30 cellular contexts compared by ENCODE assay signal in genomic region chr2:219512524-219513216, GRCh38. TPM values are rescaled to one million over a fixed set of nuclear protein-coding genes. Genes with fewer than 3 reads are reported as not detected.
A peak's percentile ranks its signal among the peaks of the same experiment; 100 is the strongest.
DNase-seq lines count a peak whose midpoint lies in the region; FAIRE-seq and TF ChIP-seq lines count a peak whose summit lies in the region.
"Had no signal": no experiment of that assay in that cellular context is flagged by ENCODE, and none has a peak within 500 bp of the region (broad histone marks: within the 10 kb centered on the region; RNA-seq: fewer than 3 reads in every experiment).

No MANE protein-coding gene starts in this region.

- peak overlapping the region; percentile 33 for H3K4me2 ChIP-seq in skeletal muscle satellite cell (ENCODE audit: low read length)

- peaks cover 24% of the 10 kb centered on the region for H3K9me3 Mint-ChIP-seq in glutamatergic neuron (ENCODE audit: unreplicated experiment)
- H3K9me3 Mint-ChIP-seq: activated CD4-positive, alpha-beta T cell treated with anti-CD3 and anti-CD28 coated beads, Interleukin-2, amount 10 ng/mL, durations not matched to agents 24 days and 14 days; effector memory CD8-positive, alpha-beta T cell; H9; natural killer cell treated with Interleukin-12 subunit alpha and Interleukin-12 subunit beta and Interleukin-15 and Interleukin-18, amount 100 ng/mL, for 72 hours had no signal

- no peaks in the 10 kb centered on the region for H3K9me3 ChIP-seq in NT2/D1 (ENCODE audit: insufficient read depth, low read length)
- no peaks in the 10 kb centered on the region for H3K9me3 ChIP-seq in skeletal muscle satellite cell (replicated peaks; ENCODE audit: low read length)
- H3K9me3 ChIP-seq: adrenal gland, breast epithelium, esophagus muscularis mucosa, gastrocnemius medialis, MG63, upper lobe of left lung had no signal

- peak; percentile 48 for DNase-seq in NCI-H1092 treated with DMSO at 0.1 percent for 48 hours (lab: John Stamatoyannopoulos, UW)
- no peak for DNase-seq in NCI-H1092 (lab: John Stamatoyannopoulos, UW)
- no peak for DNase-seq in NT2/D1 (ENCODE audit: low read depth, low spot score)
- DNase-seq in glutamatergic neuron: peak; percentile 77
- no peak for DNase-seq in stimulated activated CD4-positive, alpha-beta T cell treated with anti-CD3 and anti-CD28 coated beads, Interleukin-4, amount 100 ng/mL, for 1 hour
- DNase-seq in central memory CD4-positive, alpha-beta T cell: no peak
- DNase-seq in GM12891 (ENCODE audit: insufficient read length, low spot score): no peak
- DNase-seq: 8988T; activated CD4-positive, alpha-beta T cell treated with anti-CD3 and anti-CD28 coated beads, Interleukin-2, amount 10 ng/mL, durations not matched to agents 24 days and 14 days; activated naive CD4-positive, alpha-beta T cell treated with Interleukin-2 at 50 U/mL for 16 hours; activated T-cell treated with anti-CD3 and anti-CD28 coated beads, Interleukin-2, amount 50 U/mL, for 48 hours; adrenal gland; DMS79; effector memory CD8-positive, alpha-beta T cell; gastrocnemius medialis; GF-D8; H9; islet precursor cell; MG63; midbrain; NCI-H1436 treated with DMSO at 0.1 percent for 48 hours; RPMI8226; upper lobe of left lung had no signal

- TF ChIP-seq CTCF in glutamatergic neuron (IDR thresholded peaks at IDR 0.05; ENCODE audit: partially characterized antibody, unreplicated experiment): no peak

- FAIRE-seq in GM12891 (lab: Jason Lieb, UNC): no peak
- FAIRE-seq: colon had no signal

- H3K36me3 Mint-ChIP-seq in glutamatergic neuron (ENCODE audit: unreplicated experiment): no peaks in the 10 kb centered on the region
- H3K36me3 Mint-ChIP-seq: natural killer cell treated with Interleukin-12 subunit alpha and Interleukin-12 subunit beta and Interleukin-15 and Interleukin-18, amount 100 ng/mL, for 72 hours had no signal

- peaks cover 29% of the 10 kb centered on the region for H3K27me3 Mint-ChIP-seq in glutamatergic neuron (ENCODE audit: unreplicated experiment)

- peaks cover 6% of the 10 kb centered on the region for H3K36me3 ChIP-seq in NT2/D1 (ENCODE audit: insufficient read depth, insufficient read length, low read length)
- no peaks in the 10 kb centered on the region for H3K36me3 ChIP-seq in skeletal muscle satellite cell (ENCODE audit: insufficient read depth, low read length)
- H3K36me3 ChIP-seq: adrenal gland, breast epithelium, gastrocnemius medialis, MG63, upper lobe of left lung had no signal

- TF ChIP-seq POLR2A in GM12891 (IDR thresholded peaks at IDR 0.05; ENCODE audit: low read depth, low read length): no peak

- peaks cover 52% of the 10 kb centered on the region for H3K4me1 Mint-ChIP-seq in glutamatergic neuron (ENCODE audit: low read depth, unreplicated experiment)

- H3K4me1 ChIP-seq in NT2/D1 (ENCODE audit: insufficient read depth, insufficient read length): peaks cover 31% of the 10 kb centered on the region
- peaks cover 36% of the 10 kb centered on the region for H3K4me1 ChIP-seq in skeletal muscle satellite cell (ENCODE audit: control insufficient read depth, insufficient read depth, low read length)
- H3K4me1 ChIP-seq: breast epithelium had no signal

- peak overlapping the region; percentile 80 for H3K4me3 Mint-ChIP-seq in glutamatergic neuron (ENCODE audit: unreplicated experiment)
- H3K4me3 Mint-ChIP-seq: activated CD4-positive, alpha-beta T cell treated with anti-CD3 and anti-CD28 coated beads, Interleukin-2, amount 10 ng/mL, durations not matched to agents 24 days and 14 days; effector memory CD8-positive, alpha-beta T cell; natural killer cell treated with Interleukin-12 subunit alpha and Interleukin-12 subunit beta and Interleukin-15 and Interleukin-18, amount 100 ng/mL, for 72 hours had no signal

- H3K27me3 ChIP-seq in NT2/D1 (ENCODE audit: insufficient read depth, insufficient read length) (peaks cover 61% of the 10 kb centered on the region), skeletal muscle satellite cell (ENCODE audit: control insufficient read depth, insufficient read depth, low read length) (peaks cover 57% of the 10 kb centered on the region)

- peak overlapping the region; percentile 95 for H3K27ac Mint-ChIP-seq in glutamatergic neuron (ENCODE audit: unreplicated experiment)
- H3K27ac Mint-ChIP-seq: activated CD4-positive, alpha-beta T cell treated with anti-CD3 and anti-CD28 coated beads, Interleukin-2, amount 10 ng/mL, durations not matched to agents 24 days and 14 days; effector memory CD8-positive, alpha-beta T cell; H9; natural killer cell treated with Interleukin-12 subunit alpha and Interleukin-12 subunit beta and Interleukin-15 and Interleukin-18, amount 100 ng/mL, for 72 hours had no signal

- H3K4me3 ChIP-seq in NT2/D1 (ENCODE audit: insufficient read length, low read depth): no peak overlapping the region
- no peak overlapping the region for H3K4me3 ChIP-seq in skeletal muscle satellite cell (ENCODE audit: low read length)
- H3K4me3 ChIP-seq: adrenal gland, breast epithelium, esophagus muscularis mucosa, gastrocnemius medialis, MG63, upper lobe of left lung had no signal

- peak overlapping the region; percentile 36 for H3K9ac ChIP-seq in NT2/D1 (ENCODE audit: insufficient read length, low read depth)
- no peak overlapping the region for H3K9ac ChIP-seq in skeletal muscle satellite cell (ENCODE audit: low read depth, low read length)

TF ChIP-seq in GM12891, 5 proteins besides CTCF, POLR2A, EP300 and RAD21:
- TF ChIP-seq TAF1 (IDR thresholded peaks at IDR 0.05; ENCODE audit: low read depth, low read length) (no peak), POU2F2 (IDR thresholded peaks at IDR 0.05; ENCODE audit: low read depth, low read length) (no peak), SPI1 (IDR thresholded peaks at IDR 0.05; ENCODE audit: low read depth, low read length) (no peak), PAX5 (IDR thresholded peaks at IDR 0.05; ENCODE audit: insufficient read depth, low read length, severe bottlenecking) (no peak), POLR2AphosphoS5 (IDR thresholded peaks at IDR 0.05; ENCODE audit: low read depth, low read length) (no peak)

RNA-seq across cellular contexts. Expression of gene ASIC4, which starts 1.6 kb away (rescaled TPM):
- 5.4 TPM for total RNA-seq in glutamatergic neuron (ENCODE audit: unreplicated experiment)
- not detected in 2 replicates for total RNA-seq in skeletal muscle satellite cell (2012; rRNA removed)
- not detected for polyA plus RNA-seq in GM12891 (2012; ENCODE audit: low read depth, missing spikeins)
- total RNA-seq: activated CD4-positive, alpha-beta T cell treated with anti-CD3 and anti-CD28 coated beads, Interleukin-2, amount 10 ng/mL, durations not matched to agents 24 days and 14 days; esophagus muscularis mucosa had no signal
- polyA plus RNA-seq: liver had no signal

RNA-seq across cellular contexts. Expression of gene GMPPA, which starts 14.0 kb away (rescaled TPM):
- total RNA-seq in glutamatergic neuron (ENCODE audit: unreplicated experiment): 23.2 TPM
- total RNA-seq in skeletal muscle satellite cell (2012; rRNA removed): 51.2 and 71.9 TPM in 2 replicates
- 32.6 TPM for polyA plus RNA-seq in GM12891 (2012; ENCODE audit: low read depth, missing spikeins)

RNA-seq across cellular contexts. Expression of gene CHPF, which starts 30.9 kb away (rescaled TPM):
- total RNA-seq in glutamatergic neuron (ENCODE audit: unreplicated experiment): 31.1 TPM
- 130 and 146 TPM in 2 replicates for total RNA-seq in skeletal muscle satellite cell (2012; rRNA removed)
- polyA plus RNA-seq in GM12891 (2012; ENCODE audit: low read depth, missing spikeins): 2.8 TPM

RNA-seq across cellular contexts. Expression of gene TMEM198, which starts 31.2 kb away (rescaled TPM):
- total RNA-seq in glutamatergic neuron (ENCODE audit: unreplicated experiment): 40.9 TPM
- 0.51 and 1.3 TPM in 2 replicates for total RNA-seq in skeletal muscle satellite cell (2012; rRNA removed)
- polyA plus RNA-seq in GM12891 (2012; ENCODE audit: low read depth, missing spikeins): 0.50 TPM

RNA-seq across cellular contexts. Expression of gene OBSL1, which starts 58.7 kb away (rescaled TPM):
- 47.9 TPM for total RNA-seq in glutamatergic neuron (ENCODE audit: unreplicated experiment)
- 24.6 and 34.5 TPM in 2 replicates for total RNA-seq in skeletal muscle satellite cell (2012; rRNA removed)
- 0.08 TPM for polyA plus RNA-seq in GM12891 (2012; ENCODE audit: low read depth, missing spikeins)
- total RNA-seq: T-helper 2 cell treated with Interferon-gamma antibody and Interleukin-4, amounts not matched to agents 100 ng/mL and 5 ng/mL, for 36 hours had no signal

Comparison
In these comparisons a context has a peak if more than half of its experiments do, and no peak if none do; other contexts are left out.
1. DNase-seq: peak in NCI-H1092 treated with DMSO at 0.1 percent for 48 hours (single experiment) and glutamatergic neuron (single experiment); none in NCI-H1092 (single experiment), NT2/D1 (single experiment), stimulated activated CD4-positive, alpha-beta T cell treated with anti-CD3 and anti-CD28 coated beads, Interleukin-4, amount 100 ng/mL, for 1 hour (single experiment), central memory CD4-positive, alpha-beta T cell (single experiment) and GM12891 (single experiment).